In genomic region chr7:100641463-100641859, GRCh38 we compare ENCODE assay signal across 1 cellular context.
TF ChIP-seq lines count a peak whose summit lies in the region.

Gene TFR2 (minus strand): TSS chr7:100641552. CDS start chr7:100641509, 43 bp downstream.

TF ChIP-seq in HCT116, 20 proteins besides CTCF, POLR2A, EP300 and RAD21 (continued from another document):
- no peak for TF ChIP-seq REST (IDR thresholded peaks at IDR 0.05; ENCODE audit: low read depth)
- TF ChIP-seq YY1 (IDR thresholded peaks at IDR 0.05; ENCODE audit: extremely low read depth, insufficient replicate concordance, low read depth, low read length) = no peak
- no peak for TF ChIP-seq SIN3A (IDR thresholded peaks at IDR 0.05; ENCODE audit: low read depth)
